10 cellular contexts compared by ENCODE assay signal in the genomic region with DNA sequence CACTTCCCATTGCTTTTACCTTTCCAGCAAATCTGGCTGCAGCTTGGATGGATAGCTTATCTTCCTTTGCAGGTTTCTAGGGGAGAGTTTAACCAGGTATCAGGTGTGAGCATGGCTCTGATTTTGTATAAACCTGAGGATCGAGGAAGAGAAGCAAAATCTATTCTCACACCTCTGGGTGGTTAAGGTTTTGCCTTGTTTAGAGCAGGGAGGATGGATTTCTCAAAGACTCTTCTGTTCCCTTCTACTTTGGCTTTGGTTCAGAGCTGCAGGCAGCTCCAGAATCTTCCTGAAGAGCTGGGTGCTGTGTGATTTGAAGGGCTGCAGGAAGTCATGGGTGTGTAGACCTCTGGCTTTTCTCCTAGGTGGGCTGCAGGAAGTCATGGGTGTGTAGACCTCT. TPM values are rescaled to one million over a fixed set of nuclear protein-coding genes. Genes with fewer than 3 reads are reported as not detected.
DNase-seq lines count a peak whose midpoint lies in the region; ATAC-seq and TF ChIP-seq lines count a peak whose summit lies in the region.
"Had no signal": no experiment of that assay in that cellular context is flagged by ENCODE, and none has a peak within 500 bp of the region (broad histone marks: within the 10 kb centered on the region; RNA-seq: fewer than 3 reads in every experiment).

No MANE protein-coding gene starts in this region.

- peaks cover 8% of the 10 kb centered on the region; the same call in 1 of the 2 replicates for H4K20me1 ChIP-seq in GM23338 (replicated peaks; ENCODE audit: insufficient read depth)

- H3K9me3 ChIP-seq in iPS-20b (ENCODE audit: insufficient read depth, low read depth, low read length) (no peaks in the 10 kb centered on the region), skeletal muscle tissue (ENCODE audit: control insufficient read depth in 3 of 3, low read length in 3 of 3) (no peaks in the 10 kb centered on the region)

- H3K36me3 Mint-ChIP-seq in GM23338 (ENCODE audit: low read depth) (peaks cover 29% of the 10 kb centered on the region), activated B cell treated with CpG ODN at 0.5 μM for 24 hours (ENCODE audit: low read depth) (peaks cover 24% of the 10 kb centered on the region)

- H3K4me1 Mint-ChIP-seq in GM23338 (peaks cover 36% of the 10 kb centered on the region), activated B cell treated with CpG ODN at 0.5 μM for 24 hours (peaks cover 37% of the 10 kb centered on the region)

- peak overlapping the region; percentile 93 for H3K4me2 ChIP-seq in GM23338

- intact Hi-C loops in activated B cell treated with CpG ODN at 0.5 μM for 24 hours (cut with micrococcal nuclease): loop anchor here (5.0 kb wide), 1 partner anchor 58 kb away; no protein-coding TSS in a partner anchor

- DNase-seq in GM23338 (ENCODE audit: low spot score): no peak
- no peak for DNase-seq in activated B cell treated with CpG ODN at 0.5 μM for 24 hours
- no peak for DNase-seq in NCI-H2171 (lab: John Stamatoyannopoulos, UW)
- DNase-seq in RKO (ENCODE audit: low spot score): no peak
- no peak for DNase-seq in OCI-M1 (lab: John Stamatoyannopoulos, UW)
- DNase-seq: erythroblast; stimulated activated CD4-positive, alpha-beta T cell treated with anti-CD3 and anti-CD28 coated beads, Interleukin-1b, Interleukin-23, amount 100 ng/mL, for 48 hours had no signal

- POLR2A ChIA-PET in activated B cell treated with CpG ODN at 0.5 μM for 24 hours (lab: Charles Lee): interaction anchor here (0.5 kb wide), 1 partner anchor 93 kb away, joined by 6 read pairs; no protein-coding TSS in a partner anchor

- H3K9me3 Mint-ChIP-seq in GM23338 (no peaks in the 10 kb centered on the region; the same call in 2 of the 3 replicates), activated B cell treated with CpG ODN at 0.5 μM for 24 hours (no peaks in the 10 kb centered on the region)

- peaks cover 25% of the 10 kb centered on the region for H3K4me1 ChIP-seq in GM23338 (ENCODE audit: insufficient read depth)
- H3K4me1 ChIP-seq in iPS-20b (ENCODE audit: insufficient read depth, low read length): peaks cover 7% of the 10 kb centered on the region
- H3K4me1 ChIP-seq in skeletal muscle tissue (ENCODE audit: control insufficient read depth in 3 of 3, insufficient read depth in 3 of 3, low read length in 3 of 3): peaks cover 54 to 80% (median 58%) of the 10 kb centered on the region in 3 donors

- H3K27me3 Mint-ChIP-seq in GM23338 (ENCODE audit: insufficient read depth, low read depth, poor library complexity) (peaks cover 20% of the 10 kb centered on the region), activated B cell treated with CpG ODN at 0.5 μM for 24 hours (no peaks in the 10 kb centered on the region)

- no peaks in the 10 kb centered on the region for H3K9me2 ChIP-seq in GM23338 (ENCODE audit: insufficient read depth)

- peaks cover 22% of the 10 kb centered on the region for H3K27me3 ChIP-seq in GM23338 (ENCODE audit: insufficient read depth)
- peaks cover 39% of the 10 kb centered on the region for H3K27me3 ChIP-seq in iPS-20b (ENCODE audit: insufficient read depth, low read length)
- no peaks in the 10 kb centered on the region for H3K27me3 ChIP-seq in skeletal muscle tissue (ENCODE audit: control insufficient read depth in 3 of 3, insufficient read depth in 3 of 3, low read length in 3 of 3)

- H3K36me3 ChIP-seq in GM23338 (ENCODE audit: insufficient read depth) (peaks cover 6% of the 10 kb centered on the region; the same call in 1 of the 2 replicates), iPS-20b (ENCODE audit: insufficient read depth, low read depth, low read length) (peaks cover 9% of the 10 kb centered on the region; the same call in 1 of the 2 replicates), skeletal muscle tissue (ENCODE audit: control insufficient read depth in 3 of 3, insufficient read depth in 3 of 3, low read length in 3 of 3) (peaks cover 16 to 21% (median 17%) of the 10 kb centered on the region in 3 donors)

- no peak overlapping the region for H3K27ac Mint-ChIP-seq in GM23338
- no peak overlapping the region for H3K27ac Mint-ChIP-seq in activated B cell treated with CpG ODN at 0.5 μM for 24 hours

- H3K4me3 Mint-ChIP-seq in GM23338 (peak overlapping the region; percentile 82), activated B cell treated with CpG ODN at 0.5 μM for 24 hours (peak overlapping the region; percentile 79)

- H3K79me2 ChIP-seq in GM23338 (replicated peaks; ENCODE audit: insufficient read depth): peaks cover 60% of the 10 kb centered on the region

- no peak overlapping the region for H3K27ac ChIP-seq in GM23338 (ENCODE audit: low read depth)
- no peak overlapping the region for H3K27ac ChIP-seq in iPS-20b (ENCODE audit: low read length)
- H3K27ac ChIP-seq in skeletal muscle tissue (ENCODE audit: low read depth, low read length): peak overlapping the region; percentile 67

- H3K4me3 ChIP-seq in GM23338 (peak overlapping the region; percentile 87), iPS-20b (ENCODE audit: low read length) (peak overlapping the region; percentile 71; the same call in 1 of the 2 replicates), skeletal muscle tissue (ENCODE audit: low read length in 3 of 3) (peak overlapping the region; percentile 69 to 75 (median 70))

- no peak for TF ChIP-seq CTCF in GM23338 (conservative IDR thresholded peaks at IDR 0.05; ENCODE audit: low read depth in 2 of 2)
- TF ChIP-seq CTCF in activated B cell treated with CpG ODN at 0.5 μM for 24 hours (IDR thresholded peaks at IDR 0.05): no peak

- H3K9ac ChIP-seq in iPS-20b (ENCODE audit: low read depth, low read length): no peak overlapping the region
- H3K9ac ChIP-seq in skeletal muscle tissue (ENCODE audit: low read depth in 1 of 3, low read length in 3 of 3): peak overlapping the region; percentile 1 to 74 (median 61)

- H2AFZ ChIP-seq in GM23338: no peak overlapping the region

- no peaks in the 10 kb centered on the region; the same call in none of the 2 replicates for H3F3A ChIP-seq in GM23338 (replicated peaks; ENCODE audit: low read depth)

- ATAC-seq in GM23338 (no peak), activated B cell treated with CpG ODN at 0.5 μM for 24 hours (ENCODE audit: low read depth) (no peak), GM19455 (IDR thresholded peaks at IDR 0.05; ENCODE audit: unreplicated experiment) (no peak)

- CTCF ChIA-PET in activated B cell treated with CpG ODN at 0.5 μM for 24 hours (lab: Charles Lee): interaction anchor here (0.6 to 0.9 kb wide), 2 partner anchors 24 to 87 kb away, joined by 3 to 4 read pairs; no protein-coding TSS in a partner anchor

TF ChIP-seq in GM23338, 12 proteins besides CTCF, POLR2A, EP300 and RAD21 (continues in another document):
- TF ChIP-seq JUNB (IDR thresholded peaks at IDR 0.05; ENCODE audit: unreplicated experiment) (no peak), NANOG (IDR thresholded peaks at IDR 0.05; ENCODE audit: borderline replicate concordance) (no peak), POLR2AphosphoS5 (IDR thresholded peaks at IDR 0.05; ENCODE audit: low read depth) (no peak)
- TF ChIP-seq, protein P1, sequence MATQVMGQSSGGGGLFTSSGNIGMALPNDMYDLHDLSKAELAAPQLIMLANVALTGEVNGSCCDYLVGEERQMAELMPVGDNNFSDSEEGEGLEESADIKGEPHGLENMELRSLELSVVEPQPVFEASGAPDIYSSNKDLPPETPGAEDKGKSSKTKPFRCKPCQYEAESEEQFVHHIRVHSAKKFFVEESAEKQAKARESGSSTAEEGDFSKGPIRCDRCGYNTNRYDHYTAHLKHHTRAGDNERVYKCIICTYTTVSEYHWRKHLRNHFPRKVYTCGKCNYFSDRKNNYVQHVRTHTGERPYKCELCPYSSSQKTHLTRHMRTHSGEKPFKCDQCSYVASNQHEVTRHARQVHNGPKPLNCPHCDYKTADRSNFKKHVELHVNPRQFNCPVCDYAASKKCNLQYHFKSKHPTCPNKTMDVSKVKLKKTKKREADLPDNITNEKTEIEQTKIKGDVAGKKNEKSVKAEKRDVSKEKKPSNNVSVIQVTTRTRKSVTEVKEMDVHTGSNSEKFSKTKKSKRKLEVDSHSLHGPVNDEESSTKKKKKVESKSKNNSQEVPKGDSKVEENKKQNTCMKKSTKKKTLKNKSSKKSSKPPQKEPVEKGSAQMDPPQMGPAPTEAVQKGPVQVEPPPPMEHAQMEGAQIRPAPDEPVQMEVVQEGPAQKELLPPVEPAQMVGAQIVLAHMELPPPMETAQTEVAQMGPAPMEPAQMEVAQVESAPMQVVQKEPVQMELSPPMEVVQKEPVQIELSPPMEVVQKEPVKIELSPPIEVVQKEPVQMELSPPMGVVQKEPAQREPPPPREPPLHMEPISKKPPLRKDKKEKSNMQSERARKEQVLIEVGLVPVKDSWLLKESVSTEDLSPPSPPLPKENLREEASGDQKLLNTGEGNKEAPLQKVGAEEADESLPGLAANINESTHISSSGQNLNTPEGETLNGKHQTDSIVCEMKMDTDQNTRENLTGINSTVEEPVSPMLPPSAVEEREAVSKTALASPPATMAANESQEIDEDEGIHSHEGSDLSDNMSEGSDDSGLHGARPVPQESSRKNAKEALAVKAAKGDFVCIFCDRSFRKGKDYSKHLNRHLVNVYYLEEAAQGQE (IDR thresholded peaks at IDR 0.05; ENCODE audit: unreplicated experiment): no peak

RNA-seq across cellular contexts. Expression of gene JDP2, which starts 1.7 kb away (rescaled TPM):
- total RNA-seq in GM23338 (2014; rRNA removed; shearing (Covaris generic)): 38.9 and 46.4 TPM in 2 replicates
- 12.5 and 13.3 TPM in 2 replicates for polyA plus RNA-seq in GM23338 (2016; fragmentation: Nextera tagmentation; extraction: Ambion mirVana)
- total RNA-seq in activated B cell treated with CpG ODN at 0.5 μM for 24 hours (21.2 and 21.8 TPM in 2 replicates), skeletal muscle tissue (24.5 TPM)
